Comparison of ENCODE assay signal across 26 cellular contexts in genomic region chr4:128684031-128684430, GRCh38.
"Had no signal": no experiment of that assay in that cellular context is flagged by ENCODE, and none has a peak within 500 bp of the region (broad histone marks: within the 10 kb centered on the region; RNA-seq: fewer than 3 reads in every experiment).

No MANE protein-coding gene starts in this region.

- DNase-seq: activated CD8-positive, alpha-beta memory T cell treated with anti-CD3 and anti-CD28 coated beads for 24 hours; activated CD8-positive, alpha-beta memory T cell treated with anti-CD3 and anti-CD28 coated beads, Interleukin-2, amount 50 U/mL, for 4 hours; activated naive CD4-positive, alpha-beta T cell; activated T-cell treated with anti-CD3 and anti-CD28 coated beads, Interleukin-2, amount 50 U/mL, for 24 hours; adrenal gland; central memory CD4-positive, alpha-beta T cell; effector memory CD8-positive, alpha-beta T cell; gastrocnemius medialis; hypothalamus; immature natural killer cell; lower lobe of right lung; mesendoderm; mucosa of descending colon; nucleus accumbens; small intestine; stimulated activated CD4-positive, alpha-beta T cell treated with anti-CD3 and anti-CD28 coated beads, Interleukin-2, amount 100 ng/mL, for 24 hours; stomach; T-helper 9 cell had no signal

- ATAC-seq: activated T-helper 17 cell treated with anti-CD3 and anti-CD28 coated beads, Interleukin-2, amount 50 U/mL, for 72 hours; effector memory CD8-positive, alpha-beta T cell; gastrocnemius medialis; left lobe of liver; lower lobe of right lung; mucosa of descending colon; sciatic nerve; stimulated activated effector memory CD8-positive, alpha-beta T cell treated with anti-CD3 and anti-CD28 coated beads, Interleukin-12 subunit alpha, Interleukin-12 subunit beta, amount 100 ng/mL, for 72 hours had no signal

- H3K27me3 ChIP-seq: adrenal gland, esophagus muscularis mucosa, gastrocnemius medialis, stomach, suprapubic skin, tibial nerve had no signal

- H3K9me3 Mint-ChIP-seq: activated T-cell treated with anti-CD3 and anti-CD28 coated beads, Interleukin-2, amount 50 U/mL, for 24 hours; activated T-helper 17 cell treated with anti-CD3 and anti-CD28 coated beads, Interleukin-2, amount 50 U/mL, for 72 hours; effector memory CD8-positive, alpha-beta T cell; immature natural killer cell; stimulated activated effector memory CD8-positive, alpha-beta T cell treated with anti-CD3 and anti-CD28 coated beads, Interleukin-12 subunit alpha, Interleukin-12 subunit beta, amount 100 ng/mL, for 72 hours had no signal

- H3K27ac Mint-ChIP-seq: activated naive CD8-positive, alpha-beta T cell; activated T-cell treated with anti-CD3 and anti-CD28 coated beads, Interleukin-2, amount 50 U/mL, for 24 hours; activated T-helper 17 cell treated with anti-CD3 and anti-CD28 coated beads, Interleukin-2, amount 50 U/mL, for 72 hours; effector memory CD8-positive, alpha-beta T cell; immature natural killer cell; stimulated activated effector memory CD8-positive, alpha-beta T cell treated with anti-CD3 and anti-CD28 coated beads, Interleukin-12 subunit alpha, Interleukin-12 subunit beta, amount 100 ng/mL, for 72 hours had no signal

- H3K36me3 Mint-ChIP-seq: activated naive CD8-positive, alpha-beta T cell; immature natural killer cell; stimulated activated effector memory CD8-positive, alpha-beta T cell treated with anti-CD3 and anti-CD28 coated beads, Interleukin-12 subunit alpha, Interleukin-12 subunit beta, amount 100 ng/mL, for 72 hours had no signal

- H3K4me3 Mint-ChIP-seq: activated naive CD8-positive, alpha-beta T cell; activated T-cell treated with anti-CD3 and anti-CD28 coated beads, Interleukin-2, amount 50 U/mL, for 24 hours; activated T-helper 17 cell treated with anti-CD3 and anti-CD28 coated beads, Interleukin-2, amount 50 U/mL, for 72 hours; effector memory CD8-positive, alpha-beta T cell; immature natural killer cell; stimulated activated effector memory CD8-positive, alpha-beta T cell treated with anti-CD3 and anti-CD28 coated beads, Interleukin-12 subunit alpha, Interleukin-12 subunit beta, amount 100 ng/mL, for 72 hours had no signal

- H3K36me3 ChIP-seq: adrenal gland, esophagus muscularis mucosa, gastrocnemius medialis, lower lobe of right lung, stomach, suprapubic skin, tibial nerve had no signal

- H3K27ac ChIP-seq: adrenal gland, esophagus muscularis mucosa, gastrocnemius medialis, lower lobe of right lung, stomach, suprapubic skin, tibial nerve had no signal

- H3K4me1 Mint-ChIP-seq: activated T-helper 17 cell treated with anti-CD3 and anti-CD28 coated beads, Interleukin-2, amount 50 U/mL, for 72 hours; immature natural killer cell; stimulated activated effector memory CD8-positive, alpha-beta T cell treated with anti-CD3 and anti-CD28 coated beads, Interleukin-12 subunit alpha, Interleukin-12 subunit beta, amount 100 ng/mL, for 72 hours had no signal

- H3K4me3 ChIP-seq: adrenal gland, esophagus muscularis mucosa, gastrocnemius medialis, lower lobe of right lung, mucosa of descending colon, stomach, suprapubic skin, tibial nerve had no signal

- H3K9me3 ChIP-seq: adrenal gland, esophagus muscularis mucosa, gastrocnemius medialis, lower lobe of right lung, mucosa of descending colon, suprapubic skin, tibial nerve had no signal

- H3K4me1 ChIP-seq: adrenal gland, esophagus muscularis mucosa, gastrocnemius medialis, lower lobe of right lung, stomach, suprapubic skin, tibial nerve had no signal
